Comparison of ENCODE assay signal across 9 cellular contexts in the genomic region with DNA sequence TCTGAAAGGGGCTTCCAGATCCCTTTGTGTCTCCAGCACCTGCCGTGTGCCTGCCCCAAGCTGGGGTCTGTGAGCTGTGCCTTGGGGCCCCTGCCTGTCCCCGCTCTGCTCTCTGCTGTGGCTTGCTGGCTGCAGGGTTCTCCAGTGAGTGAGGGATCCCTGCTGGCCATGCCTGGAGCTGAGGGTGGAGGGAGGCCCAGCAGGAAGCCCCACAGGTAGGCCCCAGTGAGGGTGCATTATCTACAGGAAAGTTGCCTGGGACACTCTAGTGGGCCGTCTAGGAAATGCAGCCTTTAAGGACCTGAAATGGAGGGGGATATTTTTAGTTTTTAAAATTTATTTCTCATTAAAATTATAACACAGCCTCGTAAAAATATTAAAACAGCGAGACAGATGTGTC. TPM values are rescaled to one million over a fixed set of nuclear protein-coding genes. Genes with fewer than 3 reads are reported as not detected.
DNase-seq lines count a peak whose midpoint lies in the region; ATAC-seq, FAIRE-seq and TF ChIP-seq lines count a peak whose summit lies in the region.
"Had no signal": no experiment of that assay in that cellular context is flagged by ENCODE, and none has a peak within 500 bp of the region (broad histone marks: within the 10 kb centered on the region; RNA-seq: fewer than 3 reads in every experiment).

No MANE protein-coding gene starts in this region.

- ATAC-seq in activated naive CD8-positive, alpha-beta T cell treated with anti-CD3 and anti-CD28 coated beads, Interleukin-2, amount 50 U/mL, for 24 hours = peak; percentile 27
- no peak for ATAC-seq in GM18870 (IDR thresholded peaks at IDR 0.05; ENCODE audit: unreplicated experiment)

- peaks cover 8% of the 10 kb centered on the region for H3K27me3 Mint-ChIP-seq in activated naive CD8-positive, alpha-beta T cell treated with anti-CD3 and anti-CD28 coated beads, Interleukin-2, amount 50 U/mL, for 24 hours
- peaks cover 9% of the 10 kb centered on the region for H3K27me3 Mint-ChIP-seq in activated naive CD8-positive, alpha-beta T cell treated with anti-CD3 and anti-CD28 coated beads for 36 hours
- peaks cover 11 to 21% (median 12%) of the 10 kb centered on the region in 3 donors for H3K27me3 Mint-ChIP-seq in CD14-positive monocyte (ENCODE audit: low read depth in 3 of 3)

- no peaks in the 10 kb centered on the region for H3K79me2 ChIP-seq in MM.1S (ENCODE audit: low read length)
- H3K79me2 ChIP-seq in H1 (ENCODE audit: control insufficient read depth in 1 of 2, insufficient read depth in 2 of 2, low read length in 2 of 2) = no peaks in the 10 kb centered on the region
- H3K79me2 ChIP-seq in smooth muscle cell (ENCODE audit: low read depth) = no peaks in the 10 kb centered on the region

- TF ChIP-seq RAD21 in H1 (IDR thresholded peaks at IDR 0.05 in 1 of 2, conservative IDR thresholded peaks at IDR 0.05 in 1 of 2; ENCODE audit: low read depth in 2 of 2, low read length in 2 of 2) = peak; percentile 27 to 33; a peak in 3 of 4 replicates

- H2AFZ ChIP-seq in MM.1S (ENCODE audit: low read length) (no peak overlapping the region), H1 (ENCODE audit: low read length) (no peak overlapping the region), smooth muscle cell (ENCODE audit: low read depth) (no peak overlapping the region)

- no peak overlapping the region for H2BK20ac ChIP-seq in H1 (ENCODE audit: low read length)

- no peak overlapping the region for H3K4me3 Mint-ChIP-seq in activated naive CD8-positive, alpha-beta T cell treated with anti-CD3 and anti-CD28 coated beads, Interleukin-2, amount 50 U/mL, for 24 hours
- H3K4me3 Mint-ChIP-seq in activated naive CD8-positive, alpha-beta T cell treated with anti-CD3 and anti-CD28 coated beads for 36 hours = no peak overlapping the region
- H3K4me3 Mint-ChIP-seq in CD14-positive monocyte = no peak overlapping the region

- H3K9me2 ChIP-seq in MM.1S (replicated peaks; ENCODE audit: insufficient read depth, low read length) = no peaks in the 10 kb centered on the region

- H3K23ac ChIP-seq in H1 (ENCODE audit: insufficient read length) = no peak overlapping the region

- H3K56ac ChIP-seq in H1 (replicated peaks; ENCODE audit: insufficient read length, low read depth, low read length) = no peak overlapping the region

- no peak overlapping the region for H4K91ac ChIP-seq in H1 (replicated peaks; ENCODE audit: insufficient read length, low read length)

- WGBS in H1 (ENCODE audit: extremely low coverage in 1 of 2, insufficient coverage in 1 of 2, insufficient read length in 1 of 2, insufficient replicate concordance in 2 of 2, low coverage in 1 of 2, low lambda C conversion rate in 2 of 2, missing lambda C conversion rate in 1 of 2), 2 experiments = 77% methylated on average over 5 of the region's 5 CpGs; no CpG with 5 or more reads in 1 of the 2 experiments
- WGBS in smooth muscle cell (ENCODE audit: low lambda C conversion rate) = 75% methylated on average over 5 of the region's 5 CpGs

- intact Hi-C loops in CD14-positive monocyte (cut with micrococcal nuclease) = no loop called here

- no peak overlapping the region for H3K9ac ChIP-seq in MM.1S (ENCODE audit: low read length)
- H3K9ac ChIP-seq in H1 (replicated peaks in 1 of 4; ENCODE audit: extremely low read depth in 1 of 4, low read depth in 3 of 4, low read length in 3 of 4) = no peak overlapping the region
- H3K9ac ChIP-seq in smooth muscle cell (ENCODE audit: low read depth) = no peak overlapping the region

- no peaks in the 10 kb centered on the region for H3K4me1 ChIP-seq in MM.1S (ENCODE audit: low read length)
- H3K4me1 ChIP-seq in H1 (replicated peaks in 1 of 4; ENCODE audit: control insufficient read depth in 3 of 4, insufficient read depth in 4 of 4, low read length in 3 of 4) = peaks cover 0 to 19% (median 4%) of the 10 kb centered on the region in 4 experiments; a peak in 4 of 7 replicates
- H3K4me1 ChIP-seq in smooth muscle cell (ENCODE audit: low read depth) = no peaks in the 10 kb centered on the region

- no peak overlapping the region for H2AK5ac ChIP-seq in H1 (ENCODE audit: low read depth, low read length)

- H4K20me1 ChIP-seq in MM.1S (ENCODE audit: insufficient read depth, low read length) (no peaks in the 10 kb centered on the region), H1 (replicated peaks in 1 of 2; ENCODE audit: control insufficient read depth in 1 of 2, insufficient read depth in 2 of 2, low read length in 2 of 2) (peaks cover 2% of the 10 kb centered on the region in 2 experiments), smooth muscle cell (ENCODE audit: low read depth) (no peaks in the 10 kb centered on the region)

- POLR2A ChIA-PET in H1 (lab: Charles Lee; ENCODE audit: partially characterized antibody) = no interaction called here

- H3K23me2 ChIP-seq in H1 (ENCODE audit: low read depth, low read length) = no peaks in the 10 kb centered on the region

- H3K9me3 ChIP-seq in MM.1S (replicated peaks; ENCODE audit: insufficient read depth, low read length) (no peaks in the 10 kb centered on the region), H1 (ENCODE audit: insufficient read depth in 2 of 2, low read depth in 1 of 2, low read length in 1 of 2) (no peaks in the 10 kb centered on the region), smooth muscle cell (replicated peaks; ENCODE audit: low read depth) (no peaks in the 10 kb centered on the region)

- FAIRE-seq in H1 (lab: Jason Lieb, UNC) = no peak

- no peaks in the 10 kb centered on the region for H3K36me3 Mint-ChIP-seq in activated naive CD8-positive, alpha-beta T cell treated with anti-CD3 and anti-CD28 coated beads, Interleukin-2, amount 50 U/mL, for 24 hours (ENCODE audit: low read depth)
- H3K36me3 Mint-ChIP-seq in activated naive CD8-positive, alpha-beta T cell treated with anti-CD3 and anti-CD28 coated beads for 36 hours = no peaks in the 10 kb centered on the region
- H3K36me3 Mint-ChIP-seq in CD14-positive monocyte = no peaks in the 10 kb centered on the region

- H2BK5ac ChIP-seq in H1 (ENCODE audit: low read depth, low read length) = no peak overlapping the region

- H3K27ac Mint-ChIP-seq in activated naive CD8-positive, alpha-beta T cell treated with anti-CD3 and anti-CD28 coated beads, Interleukin-2, amount 50 U/mL, for 24 hours = no peak overlapping the region
- no peak overlapping the region for H3K27ac Mint-ChIP-seq in activated naive CD8-positive, alpha-beta T cell treated with anti-CD3 and anti-CD28 coated beads for 36 hours
- H3K27ac Mint-ChIP-seq in CD14-positive monocyte = peak overlapping the region in 1 of 7 donors; percentile 55

- H3K36me3 ChIP-seq in MM.1S (replicated peaks; ENCODE audit: insufficient read depth, low read length) (no peaks in the 10 kb centered on the region), H1 (ENCODE audit: control insufficient read depth in 2 of 4, insufficient read depth in 4 of 4, low read length in 3 of 4) (peaks cover 0 to 3% (median 0%) of the 10 kb centered on the region in 4 experiments; a peak in 1 of 8 replicates), smooth muscle cell (ENCODE audit: low read depth) (no peaks in the 10 kb centered on the region)

- no peak for TF ChIP-seq POLR2A in H1 (IDR thresholded peaks at IDR 0.05; ENCODE audit: control extremely low read depth in 1 of 2, low read depth in 2 of 2, low read length in 2 of 2)

- H4K5ac ChIP-seq in H1 (ENCODE audit: insufficient read length, low read depth, low read length) = no peak overlapping the region

- no peak overlapping the region for H4K8ac ChIP-seq in H1 (ENCODE audit: extremely low read depth, insufficient read depth, low read length)

- H3F3A ChIP-seq in MM.1S (ENCODE audit: insufficient read depth, low read length) (no peaks in the 10 kb centered on the region), smooth muscle cell (ENCODE audit: low read depth) (no peaks in the 10 kb centered on the region)

- TF ChIP-seq CTCF in MM.1S (IDR thresholded peaks at IDR 0.05; ENCODE audit: low read length) (peak; percentile 19), H1 (IDR thresholded peaks at IDR 0.05; ENCODE audit: control extremely low read depth in 1 of 3, insufficient read depth in 1 of 3, low read depth in 1 of 3, low read length in 3 of 3) (peak; percentile 14 to 48 (median 33)), smooth muscle cell (IDR thresholded peaks at IDR 0.05; ENCODE audit: borderline replicate concordance, insufficient read depth, poor library complexity, severe bottlenecking) (peak; percentile 36), CD14-positive monocyte (IDR thresholded peaks at IDR 0.05) (no peak)

- H2BK12ac ChIP-seq in H1 (ENCODE audit: low read depth, low read length) = no peak overlapping the region

- no peak overlapping the region for H2BK120ac ChIP-seq in H1 (replicated peaks; ENCODE audit: low read depth, low read length)

- no peak overlapping the region for H3K14ac ChIP-seq in H1 (ENCODE audit: insufficient read length)

- CTCF ChIA-PET in H1 (lab: Charles Lee; ENCODE audit: partially characterized antibody) = interaction anchor here (0.6 to 4.5 kb wide), 19 partner anchors 10 to 237 kb away, joined by 3 to 38 read pairs (median 4); no protein-coding TSS in a partner anchor

- H3K27me3 ChIP-seq in MM.1S (replicated peaks; ENCODE audit: insufficient read depth, low read length) (peaks cover 84% of the 10 kb centered on the region), H1 (replicated peaks in 1 of 4; ENCODE audit: control insufficient read depth in 3 of 4, extremely low read depth in 1 of 4, insufficient read depth in 3 of 4, low read length in 3 of 4) (no peaks in the 10 kb centered on the region), smooth muscle cell (ENCODE audit: low read depth) (no peaks in the 10 kb centered on the region)

- no peaks in the 10 kb centered on the region for H3K9me3 Mint-ChIP-seq in activated naive CD8-positive, alpha-beta T cell treated with anti-CD3 and anti-CD28 coated beads, Interleukin-2, amount 50 U/mL, for 24 hours
- H3K9me3 Mint-ChIP-seq in activated naive CD8-positive, alpha-beta T cell treated with anti-CD3 and anti-CD28 coated beads for 36 hours = no peaks in the 10 kb centered on the region
- peaks cover 0 to 10% (median 4%) of the 10 kb centered on the region in 7 donors for H3K9me3 Mint-ChIP-seq in CD14-positive monocyte

- no peak for DNase-seq in activated naive CD8-positive, alpha-beta T cell treated with anti-CD3 and anti-CD28 coated beads, Interleukin-2, amount 50 U/mL, for 24 hours
- DNase-seq in activated naive CD8-positive, alpha-beta T cell treated with anti-CD3 and anti-CD28 coated beads for 36 hours = no peak
- DNase-seq in MM.1S (no peak), H1 (ENCODE audit: low read depth in 1 of 2, low spot score in 2 of 2) (no peak), smooth muscle cell (lab: John Stamatoyannopoulos, UW; ENCODE audit: unreplicated experiment) (no peak), DMS79 treated with DMSO at 0.1 percent for 48 hours (lab: John Stamatoyannopoulos, UW) (no peak), CD14-positive monocyte (ENCODE audit: low spot score) (no peak)
- DNase-seq: activated gamma-delta T cell treated with Interleukin-2 at 50 U/mL for 16 hours had no signal

- no peak overlapping the region for H3K4me3 ChIP-seq in MM.1S (ENCODE audit: low read length)
- no peak overlapping the region for H3K4me3 ChIP-seq in H1 (ENCODE audit: extremely low read depth in 1 of 4, insufficient read depth in 2 of 4, low read depth in 3 of 4, low read length in 4 of 4)
- no peak overlapping the region for H3K4me3 ChIP-seq in smooth muscle cell

- no peak overlapping the region for H3K27ac ChIP-seq in MM.1S (ENCODE audit: low read length)
- H3K27ac ChIP-seq in H1 (ENCODE audit: low read depth, low read length) = no peak overlapping the region
- H3K27ac ChIP-seq in smooth muscle cell (ENCODE audit: low read depth) = no peak overlapping the region

- H3K4ac ChIP-seq in H1 (replicated peaks; ENCODE audit: insufficient read length, low read depth, low read length) = no peak overlapping the region

- TF ChIP-seq EP300 in H1 (IDR thresholded peaks at IDR 0.05; ENCODE audit: borderline replicate concordance in 1 of 2, low read depth in 2 of 2, low read length in 2 of 2) = no peak

- H3K4me1 Mint-ChIP-seq in activated naive CD8-positive, alpha-beta T cell treated with anti-CD3 and anti-CD28 coated beads, Interleukin-2, amount 50 U/mL, for 24 hours = no peaks in the 10 kb centered on the region
- no peaks in the 10 kb centered on the region for H3K4me1 Mint-ChIP-seq in activated naive CD8-positive, alpha-beta T cell treated with anti-CD3 and anti-CD28 coated beads for 36 hours
- H3K4me1 Mint-ChIP-seq in CD14-positive monocyte = peaks cover 2% of the 10 kb centered on the region

- H3K4me2 ChIP-seq in MM.1S (ENCODE audit: low read depth, low read length) = no peak overlapping the region
- H3K4me2 ChIP-seq in H1 (ENCODE audit: insufficient read depth in 1 of 2, low read depth in 2 of 2, low read length in 2 of 2) = no peak overlapping the region
- H3K4me2 ChIP-seq in smooth muscle cell = no peak overlapping the region

- H3K18ac ChIP-seq in H1 (ENCODE audit: extremely low read depth, low read length) = no peak overlapping the region; the same call in 1 of the 2 replicates

- peak overlapping the region; percentile 61; the same call in 1 of the 2 replicates for H2BK15ac ChIP-seq in H1 (ENCODE audit: low read length)

- peaks cover 4% of the 10 kb centered on the region for H3K79me1 ChIP-seq in H1 (ENCODE audit: low read depth, low read length)

RNA-seq across cellular contexts. Expression of a gene that starts 50.9 kb away (rescaled TPM):
- total RNA-seq in activated naive CD8-positive, alpha-beta T cell treated with anti-CD3 and anti-CD28 coated beads for 36 hours = under 1 TPM; 0.08 to 0.10 TPM
- total RNA-seq in H1 (2021; fragmentation: NEBNext Ultra II Directional; extraction: Animal tissue kit (Norgen Biotek cat#: 25700)) = 28.3 and 28.4 TPM in 2 replicates
- polyA plus RNA-seq in H1 (2011; rRNA removed) = 10.3 and 19.3 TPM in 2 replicates
- polyA plus RNA-seq in H1 (2011; cell fraction: cytosol; rRNA removed) = 16.6 TPM
- polyA plus RNA-seq in H1 (2011; cell fraction: nucleus; rRNA removed) = 21.3 TPM
- 10.2 to 20.9 TPM (median 18.6 TPM) in 4 replicates for polyA plus RNA-seq in H1 (2012, experiment 1 of 2)
- polyA plus RNA-seq in H1 (2012, experiment 2 of 2) = 15.9 TPM
- 13.8 TPM for polyA plus RNA-seq in H1 (2013, experiment 1 of 2)
- polyA plus RNA-seq in H1 (2013, experiment 2 of 2) = 14.8 TPM
- polyA minus RNA-seq in H1 (2011; rRNA and poly(A)+ RNA removed) = 6.4 and 9.5 TPM in 2 replicates
- 15.0 TPM for polyA minus RNA-seq in H1 (2011; cell fraction: cytosol; rRNA and poly(A)+ RNA removed)
- 16.9 TPM for polyA minus RNA-seq in H1 (2011; cell fraction: nucleus; rRNA and poly(A)+ RNA removed)
- total RNA-seq in smooth muscle cell = 2.4 and 4.9 TPM in 2 replicates
- polyA plus RNA-seq in smooth muscle cell = 2.1 and 4.3 TPM in 2 replicates
- not detected for polyA plus RNA-seq in CD14-positive monocyte
